ENCODE assay signal across 27 cellular contexts in genomic region chr1:41391834-41392527, GRCh38. TPM values are rescaled to one million over a fixed set of nuclear protein-coding genes. Genes with fewer than 3 reads are reported as not detected.
A peak's percentile ranks its signal among the peaks of the same experiment; 100 is the strongest.
DNase-seq lines count a peak whose midpoint lies in the region; ATAC-seq and TF ChIP-seq lines count a peak whose summit lies in the region.
"Had no signal": no experiment of that assay in that cellular context is flagged by ENCODE, and none has a peak within 500 bp of the region (broad histone marks: within the 10 kb centered on the region; RNA-seq: fewer than 3 reads in every experiment).

No MANE protein-coding gene starts in this region.

- H3K9me3 ChIP-seq in DND-41 (ENCODE audit: insufficient read depth, low read length, severe bottlenecking) (no peaks in the 10 kb centered on the region), neural progenitor cell (ENCODE audit: low read depth) (no peaks in the 10 kb centered on the region), gastroesophageal sphincter (no peaks in the 10 kb centered on the region)
- H3K9me3 ChIP-seq: body of pancreas, lower lobe of right lung, MG63, stomach, tibial artery had no signal

- no peak for TF ChIP-seq EP300 in gastroesophageal sphincter (IDR thresholded peaks at IDR 0.05)

- H3F3A ChIP-seq in neural progenitor cell (ENCODE audit: low read depth) = peaks cover 30% of the 10 kb centered on the region

- peaks cover 70% of the 10 kb centered on the region for H3K4me1 Mint-ChIP-seq in neural progenitor cell
- H3K4me1 Mint-ChIP-seq in activated naive CD8-positive, alpha-beta T cell treated with anti-CD3 and anti-CD28 coated beads for 36 hours = no peaks in the 10 kb centered on the region
- H3K4me1 Mint-ChIP-seq: activated CD4-positive, alpha-beta T cell treated with anti-CD3 and anti-CD28 coated beads, Interleukin-2, amount 10 ng/mL, durations not matched to agents 24 days and 14 days had no signal

- peaks cover 27% of the 10 kb centered on the region for H3K27me3 Mint-ChIP-seq in neural progenitor cell (ENCODE audit: insufficient read depth, low read depth)
- peaks cover 22% of the 10 kb centered on the region for H3K27me3 Mint-ChIP-seq in activated naive CD8-positive, alpha-beta T cell treated with anti-CD3 and anti-CD28 coated beads for 36 hours

- H2AFZ ChIP-seq in DND-41 (ENCODE audit: low read depth, low read length) (no peak overlapping the region), neural progenitor cell (replicated peaks) (no peak overlapping the region)

- H3K4me1 ChIP-seq in DND-41 (ENCODE audit: insufficient read depth, low read length) (no peaks in the 10 kb centered on the region), neural progenitor cell (peaks cover 50% of the 10 kb centered on the region), gastroesophageal sphincter (peaks cover 0 to 33% (median 16%) of the 10 kb centered on the region in 3 donors)

- TF ChIP-seq CTCF in DND-41 (IDR thresholded peaks at IDR 0.05; ENCODE audit: borderline replicate concordance, extremely low read depth, low read length, poor library complexity, severe bottlenecking) = no peak
- TF ChIP-seq CTCF in neural progenitor cell (IDR thresholded peaks at IDR 0.05) = no peak
- no peak for TF ChIP-seq CTCF in gastroesophageal sphincter (IDR thresholded peaks at IDR 0.05)

- H3K4me3 ChIP-seq in DND-41 (ENCODE audit: low read depth in 1 of 2, low read length in 2 of 2) (no peak overlapping the region), neural progenitor cell (no peak overlapping the region), gastroesophageal sphincter (no peak overlapping the region)
- H3K4me3 ChIP-seq: body of pancreas, GM12878, lower lobe of right lung, MG63, stomach, tibial artery had no signal

- H3K79me2 ChIP-seq in DND-41 (ENCODE audit: insufficient read depth, low read length) = no peaks in the 10 kb centered on the region
- H3K79me2 ChIP-seq in neural progenitor cell (ENCODE audit: low read depth) = no peaks in the 10 kb centered on the region

- H4K20me1 ChIP-seq in DND-41 (ENCODE audit: insufficient read depth, low read length) (peaks cover 3% of the 10 kb centered on the region; the same call in 1 of the 2 replicates), neural progenitor cell (ENCODE audit: low read depth) (peaks cover 8% of the 10 kb centered on the region)

- H3K27ac Mint-ChIP-seq in neural progenitor cell = no peak overlapping the region
- H3K27ac Mint-ChIP-seq in activated naive CD8-positive, alpha-beta T cell treated with anti-CD3 and anti-CD28 coated beads for 36 hours = no peak overlapping the region
- H3K27ac Mint-ChIP-seq: activated CD4-positive, alpha-beta T cell treated with anti-CD3 and anti-CD28 coated beads, Interleukin-2, amount 10 ng/mL, durations not matched to agents 24 days and 14 days had no signal

- H3K9ac ChIP-seq in DND-41 (ENCODE audit: low read depth, low read length) (no peak overlapping the region), neural progenitor cell (no peak overlapping the region)

- peak overlapping the region; percentile 17 for H3K4me3 Mint-ChIP-seq in neural progenitor cell
- no peak overlapping the region for H3K4me3 Mint-ChIP-seq in activated naive CD8-positive, alpha-beta T cell treated with anti-CD3 and anti-CD28 coated beads for 36 hours
- H3K4me3 Mint-ChIP-seq: activated CD4-positive, alpha-beta T cell treated with anti-CD3 and anti-CD28 coated beads, Interleukin-2, amount 10 ng/mL, durations not matched to agents 24 days and 14 days; activated T-cell treated with anti-CD3 and anti-CD28 coated beads, Interleukin-2, amount 50 U/mL, for 4 hours; naive thymus-derived CD8-positive, alpha-beta T cell had no signal

- no peaks in the 10 kb centered on the region for H3K9me3 Mint-ChIP-seq in neural progenitor cell
- no peaks in the 10 kb centered on the region for H3K9me3 Mint-ChIP-seq in activated naive CD8-positive, alpha-beta T cell treated with anti-CD3 and anti-CD28 coated beads for 36 hours
- H3K9me3 Mint-ChIP-seq: activated CD4-positive, alpha-beta T cell treated with anti-CD3 and anti-CD28 coated beads, Interleukin-2, amount 10 ng/mL, durations not matched to agents 24 days and 14 days; activated T-cell treated with anti-CD3 and anti-CD28 coated beads, Interleukin-2, amount 50 U/mL, for 4 hours; naive thymus-derived CD8-positive, alpha-beta T cell had no signal

- peak; percentile 51; the same call in 1 of the 3 replicates for ATAC-seq in DND-41 (ENCODE audit: insufficient read depth, low read depth)
- no peak for ATAC-seq in gastroesophageal sphincter
- ATAC-seq: activated T-cell treated with anti-CD3 and anti-CD28 coated beads, Interleukin-2, amount 50 U/mL, for 4 hours; body of pancreas; GM12878; HCT116; lower lobe of right lung had no signal

- DNase-seq in NCI-H748 (lab: John Stamatoyannopoulos, UW; ENCODE audit: unreplicated experiment) (peak; percentile 73), NCI-H748 treated with DMSO at 0.1 percent for 48 hours (lab: John Stamatoyannopoulos, UW) (no peak), DND-41 (no peak), NCI-H69 (lab: John Stamatoyannopoulos, UW) (peak; percentile 44), neural progenitor cell (ENCODE audit: low spot score) (no peak), foreskin melanocyte (no peak)
- DNase-seq in activated naive CD8-positive, alpha-beta T cell treated with anti-CD3 and anti-CD28 coated beads for 36 hours = no peak
- DNase-seq: activated CD4-positive, alpha-beta T cell treated with anti-CD3 and anti-CD28 coated beads, Interleukin-2, amount 10 ng/mL, durations not matched to agents 24 days and 14 days; activated T-cell treated with anti-CD3 and anti-CD28 coated beads, Interleukin-2, amount 50 U/mL, for 4 hours; body of pancreas; COR-L47; EL; head of caudate nucleus; KG1; lower lobe of right lung; MG63; naive thymus-derived CD8-positive, alpha-beta T cell; SHP77 treated with DMSO at 0.1 percent for 48 hours; small intestine; stimulated activated CD4-positive, alpha-beta T cell treated with anti-CD3 and anti-CD28 coated beads, Interleukin-1b, Interleukin-23, amount 100 ng/mL, for 48 hours; stimulated activated CD8-positive, alpha-beta memory T cell treated with anti-CD3 and anti-CD28 coated beads, Interleukin-4, amount 100 ng/mL, for 48 hours; stomach; tibial artery had no signal

- H3K4me2 ChIP-seq in DND-41 (ENCODE audit: insufficient read depth, low read length) (no peak overlapping the region), neural progenitor cell (no peak overlapping the region)

- H3K27ac ChIP-seq in DND-41 (ENCODE audit: low read length) = no peak overlapping the region
- H3K27ac ChIP-seq in neural progenitor cell = no peak overlapping the region
- H3K27ac ChIP-seq in gastroesophageal sphincter = no peak overlapping the region
- H3K27ac ChIP-seq: body of pancreas, lower lobe of right lung, stomach, tibial artery had no signal

- WGBS in gastroesophageal sphincter (ENCODE audit: low coverage in 1 of 2), 2 donors = no CpG with 5 or more reads among the region's 9 CpGs

- H3K36me3 ChIP-seq in DND-41 (ENCODE audit: insufficient read depth, low read length) (no peaks in the 10 kb centered on the region), neural progenitor cell (no peaks in the 10 kb centered on the region), gastroesophageal sphincter (no peaks in the 10 kb centered on the region)
- H3K36me3 ChIP-seq: lower lobe of right lung, MG63, stomach, tibial artery had no signal

- no peak for TF ChIP-seq POLR2A in gastroesophageal sphincter (IDR thresholded peaks at IDR 0.05)

- H3K27me3 ChIP-seq in DND-41 (ENCODE audit: insufficient read depth, low read length, poor library complexity) = peaks cover 15% of the 10 kb centered on the region
- H3K27me3 ChIP-seq in neural progenitor cell = peaks cover 6% of the 10 kb centered on the region
- H3K27me3 ChIP-seq in gastroesophageal sphincter = peaks cover 6% of the 10 kb centered on the region
- H3K27me3 ChIP-seq: body of pancreas, MG63 had no signal

- H3K36me3 Mint-ChIP-seq in neural progenitor cell = no peaks in the 10 kb centered on the region
- no peaks in the 10 kb centered on the region for H3K36me3 Mint-ChIP-seq in activated naive CD8-positive, alpha-beta T cell treated with anti-CD3 and anti-CD28 coated beads for 36 hours
- H3K36me3 Mint-ChIP-seq: naive thymus-derived CD8-positive, alpha-beta T cell had no signal

RNA-seq across cellular contexts. Expression of gene FOXO6, which starts 30.7 kb away (rescaled TPM):
- total RNA-seq in neural progenitor cell (ENCODE audit: low replicate concordance) = 2.1 TPM in 1 of 2 replicates, not detected in the other
- total RNA-seq in gastroesophageal sphincter = 1 to 10 TPM in 3 of 4 donors, under 1 TPM in 1; 0.27 to 2.2 (median 1.9) TPM
- under 1 TPM; 0.19 to 0.34 TPM for total RNA-seq in activated naive CD8-positive, alpha-beta T cell treated with anti-CD3 and anti-CD28 coated beads for 36 hours
- total RNA-seq: activated CD4-positive, alpha-beta T cell treated with anti-CD3 and anti-CD28 coated beads, Interleukin-2, amount 10 ng/mL, durations not matched to agents 24 days and 14 days; GM12878; osteoblast had no signal

Comparison
In these comparisons a context has a peak if more than half of its experiments do, and no peak if none do; other contexts are left out.
1. DNase-seq: peak in NCI-H748 (single experiment) and NCI-H69 (single experiment); none in NCI-H748 treated with DMSO at 0.1 percent for 48 hours (single experiment), DND-41 (single experiment), neural progenitor cell (single experiment), foreskin melanocyte (single experiment) and activated naive CD8-positive, alpha-beta T cell treated with anti-CD3 and anti-CD28 coated beads for 36 hours (single experiment).